In the genomic region with DNA sequence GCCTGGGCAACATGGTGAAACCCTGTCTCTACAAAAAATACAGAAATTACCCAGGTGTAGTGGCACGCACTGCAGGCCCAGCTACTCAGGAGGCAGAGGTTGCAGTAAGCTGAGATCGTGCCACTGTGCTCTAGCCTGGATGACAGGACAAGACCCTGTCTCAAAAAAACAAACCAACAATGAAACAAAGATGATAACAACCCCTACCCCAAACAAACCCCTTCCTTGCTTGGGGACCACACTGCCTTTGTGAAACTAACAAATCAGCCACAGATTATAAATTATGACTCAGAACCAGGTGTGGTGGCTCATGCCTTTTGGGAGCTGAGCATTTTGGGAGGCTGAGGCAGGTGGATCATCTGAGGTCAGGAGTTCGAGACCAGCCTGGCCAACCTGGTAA, we compare ENCODE assay signal across 2 cellular contexts.
TF ChIP-seq lines count a peak whose summit lies in the region.

No MANE protein-coding gene starts in this region.

TF ChIP-seq in GM23338, 12 proteins besides CTCF, POLR2A, EP300 and RAD21:
- TF ChIP-seq CREB1 (CRISPR knock-in tag; IDR thresholded peaks at IDR 0.05; ENCODE audit: low read depth) = no peak
- no peak for TF ChIP-seq POLR2AphosphoS5 (IDR thresholded peaks at IDR 0.05; ENCODE audit: low read depth)
- no peak for TF ChIP-seq ZNF114 (CRISPR knock-in tag; IDR thresholded peaks at IDR 0.05)
- TF ChIP-seq EZH2phosphoT487 (IDR thresholded peaks at IDR 0.05; ENCODE audit: unreplicated experiment) = no peak
- no peak for TF ChIP-seq EZH2 (IDR thresholded peaks at IDR 0.05; ENCODE audit: low read depth, unreplicated experiment)
- no peak for TF ChIP-seq NANOG (IDR thresholded peaks at IDR 0.05; ENCODE audit: borderline replicate concordance)
- TF ChIP-seq STAT1 (IDR thresholded peaks at IDR 0.05; ENCODE audit: unreplicated experiment) = no peak
TF ChIP-seq in GM23338: peak in this region for 0.

TF ChIP-seq in H1, 55 proteins besides CTCF, POLR2A, EP300 and RAD21:
- TF ChIP-seq KDM4A (IDR thresholded peaks at IDR 0.05; ENCODE audit: low read depth, low read length, severe bottlenecking) = no peak
- no peak for TF ChIP-seq SP4 (IDR thresholded peaks at IDR 0.05; ENCODE audit: low read length)
- TF ChIP-seq, protein P1, sequence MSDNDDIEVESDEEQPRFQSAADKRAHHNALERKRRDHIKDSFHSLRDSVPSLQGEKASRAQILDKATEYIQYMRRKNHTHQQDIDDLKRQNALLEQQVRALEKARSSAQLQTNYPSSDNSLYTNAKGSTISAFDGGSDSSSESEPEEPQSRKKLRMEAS (IDR thresholded peaks at IDR 0.05) = no peak
- no peak for TF ChIP-seq RBBP5 (IDR thresholded peaks at IDR 0.05; ENCODE audit: borderline replicate concordance, low read depth, low read length)
- no peak for TF ChIP-seq BACH1 (IDR thresholded peaks at IDR 0.05; ENCODE audit: low read length)
- TF ChIP-seq CREB1 (IDR thresholded peaks at IDR 0.05) = no peak
- TF ChIP-seq EGR1 (IDR thresholded peaks at IDR 0.05; ENCODE audit: borderline replicate concordance, low read depth, low read length) = no peak
- no peak for TF ChIP-seq SIN3A (conservative IDR thresholded peaks at IDR 0.05 in 1 of 2, IDR thresholded peaks at IDR 0.05 in 1 of 2; ENCODE audit: low read depth in 1 of 2, low read length in 2 of 2)
- no peak for TF ChIP-seq BCL11A (IDR thresholded peaks at IDR 0.05; ENCODE audit: low read depth in 2 of 2, low read length in 2 of 2)
- no peak for TF ChIP-seq KDM5A (IDR thresholded peaks at IDR 0.05; ENCODE audit: low read length)
- TF ChIP-seq KDM1A (IDR thresholded peaks at IDR 0.05; ENCODE audit: borderline replicate concordance, low read length) = no peak
- no peak for TF ChIP-seq CEBPB (IDR thresholded peaks at IDR 0.05; ENCODE audit: low read depth, low read length)
- no peak for TF ChIP-seq EZH2 (IDR thresholded peaks at IDR 0.05; ENCODE audit: low read depth, low read length, severe bottlenecking)
- TF ChIP-seq PHF8 (conservative IDR thresholded peaks at IDR 0.05; ENCODE audit: low read depth, low read length) = no peak
- no peak for TF ChIP-seq JUND (IDR thresholded peaks at IDR 0.05; ENCODE audit: low read length)
- TF ChIP-seq RFX5 (IDR thresholded peaks at IDR 0.05; ENCODE audit: borderline replicate concordance, low read depth, low read length) = no peak
